13 cellular contexts compared by ENCODE assay signal in the genomic region with DNA sequence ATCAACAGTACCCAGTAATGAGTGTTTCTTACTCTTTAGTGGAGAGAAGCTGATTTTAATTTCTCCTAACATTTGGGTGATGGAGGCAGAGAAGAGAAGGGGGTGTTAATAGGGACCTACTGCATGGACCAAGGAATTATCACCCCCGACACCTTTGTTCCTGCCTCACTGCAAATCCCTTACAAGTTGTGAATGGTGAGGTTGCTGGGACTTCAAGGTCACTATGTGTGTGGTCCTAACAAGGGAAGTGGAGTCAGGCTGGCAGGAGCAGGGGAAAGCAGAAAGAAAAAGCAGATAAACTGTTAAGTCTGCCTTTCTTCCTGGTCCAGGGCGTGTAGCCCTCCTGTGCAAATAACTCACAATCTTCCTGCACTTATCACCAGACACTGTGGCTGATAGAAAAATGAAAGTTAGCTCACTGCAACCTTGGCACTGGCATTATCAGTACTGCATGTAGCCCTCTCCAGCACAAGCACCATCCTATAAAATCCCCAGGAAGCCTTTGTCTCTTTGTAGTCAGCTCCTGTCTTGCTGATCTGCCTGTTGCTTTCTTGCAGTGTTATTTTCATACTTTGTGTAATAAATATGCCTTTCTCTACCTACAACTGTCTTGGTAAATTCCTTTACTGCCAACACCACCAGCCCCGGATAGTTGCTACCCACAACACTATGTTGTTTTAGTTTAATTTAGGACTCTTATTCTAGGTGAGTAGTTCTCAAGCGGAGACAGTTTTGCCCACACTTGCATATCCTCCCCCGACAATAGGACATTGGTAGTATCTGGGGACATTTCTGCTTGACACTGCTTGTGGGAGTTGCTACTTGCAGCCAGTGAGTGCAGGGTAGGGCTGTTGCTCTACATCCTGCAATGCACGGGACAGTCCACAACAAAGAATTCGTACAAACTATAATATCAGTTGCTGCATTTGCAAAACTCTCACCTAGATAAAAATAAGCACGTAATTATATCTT.
DNase-seq lines count a peak whose midpoint lies in the region; ATAC-seq, FAIRE-seq and TF ChIP-seq lines count a peak whose summit lies in the region.
"Had no signal": no experiment of that assay in that cellular context is flagged by ENCODE, and none has a peak within 500 bp of the region (broad histone marks: within the 10 kb centered on the region; RNA-seq: fewer than 3 reads in every experiment).

No MANE protein-coding gene starts in this region.

- H3K27me3 Mint-ChIP-seq in HFFc6 (ENCODE audit: insufficient read depth): no peaks in the 10 kb centered on the region
- peaks cover 1% of the 10 kb centered on the region for H3K27me3 Mint-ChIP-seq in endothelial cell (ENCODE audit: unreplicated experiment)
- H3K27me3 Mint-ChIP-seq: CD4-positive, alpha-beta memory T cell; memory B cell had no signal

- no peak for TF ChIP-seq POLR2A in body of pancreas (IDR thresholded peaks at IDR 0.05)

- 70 to 71% methylated on average over 8 of the region's 8 CpGs for WGBS in body of pancreas, 2 donors
- WGBS in small intestine, 3 donors: 38 to 58% (median 49%) methylated on average over 8 of the region's 8 CpGs

- DNase-seq in HFFc6 (no peak), body of pancreas (no peak), kidney glomerular epithelial cell (lab: John Stamatoyannopoulos, UW) (peak; percentile 41), small intestine (peak; percentile 77), NCI-H524 (lab: John Stamatoyannopoulos, UW) (no peak), frontal cortex (ENCODE audit: low spot score in 2 of 2) (no peak), endothelial cell (ENCODE audit: low spot score) (no peak)
- DNase-seq in activated CD8-positive, alpha-beta memory T cell treated with anti-CD3 and anti-CD28 coated beads for 24 hours: no peak
- DNase-seq: activated gamma-delta T cell; CD4-positive, alpha-beta memory T cell; MM.1S; tibial artery had no signal

- H3K4me1 Mint-ChIP-seq in HFFc6 (ENCODE audit: low read depth) (peaks cover 43% of the 10 kb centered on the region), endothelial cell (ENCODE audit: unreplicated experiment) (peaks cover 23% of the 10 kb centered on the region)
- H3K4me1 Mint-ChIP-seq: CD4-positive, alpha-beta memory T cell; memory B cell had no signal

- FAIRE-seq in small intestine (lab: Jason Lieb, UNC) (no peak), frontal cortex (lab: Jason Lieb, UNC) (no peak)

- no peaks in the 10 kb centered on the region for H3K9me3 Mint-ChIP-seq in HFFc6
- H3K9me3 Mint-ChIP-seq in endothelial cell (ENCODE audit: unreplicated experiment): peaks cover under 1% of the 10 kb centered on the region
- H3K9me3 Mint-ChIP-seq: CD4-positive, alpha-beta memory T cell; memory B cell had no signal

- H3K4me3 ChIP-seq in body of pancreas (no peak overlapping the region), small intestine (ENCODE audit: low read depth in 1 of 2, low read length in 2 of 2) (no peak overlapping the region)
- H3K4me3 ChIP-seq: tibial artery had no signal

- ATAC-seq in body of pancreas: no peak

- TF ChIP-seq CTCF in HFFc6 (IDR thresholded peaks at IDR 0.05) (no peak), body of pancreas (IDR thresholded peaks at IDR 0.05) (no peak), endothelial cell (IDR thresholded peaks at IDR 0.05; ENCODE audit: unreplicated experiment) (no peak)

- no peaks in the 10 kb centered on the region for H3K27me3 ChIP-seq in body of pancreas
- H3K27me3 ChIP-seq in small intestine (ENCODE audit: control insufficient read depth in 2 of 2, insufficient read depth in 2 of 2, low read length in 2 of 2): no peaks in the 10 kb centered on the region
- H3K27me3 ChIP-seq: tibial artery had no signal

- H3K4me3 Mint-ChIP-seq in HFFc6: peak overlapping the region; percentile 1; the same call in 1 of the 2 replicates
- no peak overlapping the region for H3K4me3 Mint-ChIP-seq in endothelial cell (ENCODE audit: unreplicated experiment)
- H3K4me3 Mint-ChIP-seq: CD4-positive, alpha-beta memory T cell; memory B cell had no signal

- H3K36me3 ChIP-seq in body of pancreas (replicated peaks in 1 of 2; ENCODE audit: insufficient read depth in 1 of 2, low read depth in 2 of 2) (peaks cover 0 to 3% of the 10 kb centered on the region in 2 donors), small intestine (ENCODE audit: control insufficient read depth in 2 of 2, insufficient read depth in 2 of 2, low read length in 2 of 2) (no peaks in the 10 kb centered on the region)

- peak overlapping the region in 3 of 4 donors; percentile 12 to 46 (median 15) for H3K27ac ChIP-seq in body of pancreas
- peak overlapping the region; percentile 24 to 68 for H3K27ac ChIP-seq in small intestine (ENCODE audit: low read depth in 1 of 2, low read length in 1 of 2)
- H3K27ac ChIP-seq: tibial artery had no signal

- H3K9me3 ChIP-seq in body of pancreas (peaks cover 0 to 3% (median 0%) of the 10 kb centered on the region in 3 donors), small intestine (ENCODE audit: control insufficient read depth, low read depth) (no peaks in the 10 kb centered on the region)
- H3K9me3 ChIP-seq: tibial artery had no signal

- peak overlapping the region; percentile 84 for H3K27ac Mint-ChIP-seq in HFFc6
- H3K27ac Mint-ChIP-seq in endothelial cell (ENCODE audit: unreplicated experiment): no peak overlapping the region
- H3K27ac Mint-ChIP-seq: CD4-positive, alpha-beta memory T cell; memory B cell had no signal

- peaks cover 5% of the 10 kb centered on the region for H3K36me3 Mint-ChIP-seq in HFFc6 (ENCODE audit: low read depth)
- peaks cover 12% of the 10 kb centered on the region for H3K36me3 Mint-ChIP-seq in endothelial cell (ENCODE audit: low read depth, unreplicated experiment)
- H3K36me3 Mint-ChIP-seq: CD4-positive, alpha-beta memory T cell; memory B cell had no signal

- intact Hi-C loops in body of pancreas (cut with DNase I): no loop called here

- H3K4me1 ChIP-seq in body of pancreas (peaks cover 36% of the 10 kb centered on the region), small intestine (ENCODE audit: control insufficient read depth in 2 of 2, insufficient read depth in 1 of 2, low read depth in 1 of 2, low read length in 1 of 2) (no peaks in the 10 kb centered on the region)

Comparison
In these comparisons a context has a peak if more than half of its experiments do, and no peak if none do; other contexts are left out.
1. DNase-seq: peak in kidney glomerular epithelial cell (single experiment) and small intestine (single experiment); none in HFFc6 (single experiment), body of pancreas (0 of 4), NCI-H524 (0 of 2), activated CD8-positive, alpha-beta memory T cell treated with anti-CD3 and anti-CD28 coated beads for 24 hours (single experiment), frontal cortex (0 of 2) and endothelial cell (single experiment).